Comparison of ENCODE assay signal across 8 cellular contexts in the genomic region with DNA sequence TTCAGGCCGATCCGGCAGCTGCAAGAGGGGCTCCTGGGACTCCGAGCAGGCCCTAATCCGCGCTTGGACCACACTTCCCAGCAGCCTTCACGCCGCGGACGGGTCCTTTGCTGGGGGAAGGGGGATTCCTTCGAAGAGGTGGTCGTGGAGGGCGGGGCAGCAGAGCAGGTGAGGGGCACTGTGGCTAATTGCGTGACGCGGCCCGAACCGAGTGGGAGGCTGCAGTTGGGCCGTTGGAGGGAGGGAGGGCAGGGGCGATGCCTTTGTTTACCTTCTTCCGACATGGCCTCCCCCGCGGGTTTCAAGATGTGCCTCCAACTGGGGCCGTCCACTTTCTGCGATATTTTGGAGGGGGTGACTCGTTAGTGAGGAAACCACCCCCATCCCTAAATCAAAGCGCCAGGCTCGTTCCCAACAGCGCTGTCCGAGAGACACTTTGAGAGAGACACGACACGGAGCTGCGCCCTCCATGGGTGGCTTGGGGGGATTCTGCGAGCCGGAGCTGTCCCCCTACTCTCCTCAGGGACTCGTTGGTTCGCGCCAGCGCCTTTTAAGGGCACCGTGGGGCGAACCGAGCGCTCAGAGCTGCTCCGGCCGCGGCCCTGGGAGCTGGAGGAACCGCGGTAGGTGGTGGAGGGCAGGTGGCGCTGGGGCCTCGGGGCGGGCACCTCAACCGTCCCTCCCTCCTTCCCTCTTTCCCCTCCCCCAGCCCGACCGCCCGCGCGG. TPM values are rescaled to one million over a fixed set of nuclear protein-coding genes. Genes with fewer than 3 reads are reported as not detected.
DNase-seq lines count a peak whose midpoint lies in the region; ATAC-seq and TF ChIP-seq lines count a peak whose summit lies in the region.

TSS of gene FAM53C (plus strand) at position 582 of the 726 bp plus-strand sequence. CDS start 3,070 bp downstream, outside the sequence.

- peak within 1 kb of the TSS; percentile 97 for H3K27ac Mint-ChIP-seq in activated CD4-positive, alpha-beta T cell treated with anti-CD3 and anti-CD28 coated beads for 36 hours
- H3K27ac Mint-ChIP-seq in chondrocyte (ENCODE audit: unreplicated experiment), result peak within 1 kb of the TSS; percentile 99

- H3K4me1 Mint-ChIP-seq in activated CD4-positive, alpha-beta T cell treated with anti-CD3 and anti-CD28 coated beads for 36 hours, result peaks cover 38% of the 10 kb centered on the region
- peaks cover 36% of the 10 kb centered on the region for H3K4me1 Mint-ChIP-seq in chondrocyte (ENCODE audit: low read depth)

- H3K9me3 Mint-ChIP-seq in activated CD4-positive, alpha-beta T cell treated with anti-CD3 and anti-CD28 coated beads for 36 hours (ENCODE audit: low read depth), result no peaks in the 10 kb centered on the region
- no peaks in the 10 kb centered on the region for H3K9me3 Mint-ChIP-seq in chondrocyte (ENCODE audit: low read depth)

- H3K4me3 Mint-ChIP-seq in activated CD4-positive, alpha-beta T cell treated with anti-CD3 and anti-CD28 coated beads for 36 hours, result peak within 1 kb of the TSS; percentile 84
- peak within 1 kb of the TSS; percentile 86 for H3K4me3 Mint-ChIP-seq in chondrocyte (ENCODE audit: unreplicated experiment)

- peak; percentile 12 for TF ChIP-seq CTCF in chondrocyte (IDR thresholded peaks at IDR 0.05)

- POLR2A ChIA-PET in activated CD4-positive, alpha-beta T cell treated with anti-CD3 and anti-CD28 coated beads for 36 hours (lab: Charles Lee), result interaction anchor here (0.6 to 3.6 kb wide), 8 partner anchors 9 to 205 kb away, joined by 3 to 73 read pairs (median 9); partner anchors contain the start of genes BRD8, EGR1, ETF1 and KDM3B

- CTCF ChIA-PET in activated CD4-positive, alpha-beta T cell treated with anti-CD3 and anti-CD28 coated beads for 36 hours (lab: Charles Lee), result interaction anchor here (0.6 to 14.1 kb wide), 3 partner anchors 10 to 156 kb away, joined by 3 to 308 read pairs (median 3); partner anchors contain the start of gene KDM3B

- DNase-seq in AG20443 (ENCODE audit: low spot score) (peak; percentile 91), NCI-H510A (lab: John Stamatoyannopoulos, UW) (peak; percentile 73), chondrocyte (ENCODE audit: low spot score) (peak; percentile 97), kidney tubule cell (ENCODE audit: low spot score) (peak; percentile 93)
- peak; percentile 95 for DNase-seq in activated CD4-positive, alpha-beta T cell treated with anti-CD3 and anti-CD28 coated beads for 36 hours
- peak; percentile 80 to 87 for DNase-seq in stimulated activated CD4-positive, alpha-beta T cell treated with anti-CD3 and anti-CD28 coated beads, Interleukin-1b, Interleukin-23, amount 100 ng/mL, for 1 hour (ENCODE audit: low read depth in 2 of 2)

- H3K27me3 Mint-ChIP-seq in activated CD4-positive, alpha-beta T cell treated with anti-CD3 and anti-CD28 coated beads for 36 hours, result no peaks in the 10 kb centered on the region
- no peaks in the 10 kb centered on the region for H3K27me3 Mint-ChIP-seq in chondrocyte (ENCODE audit: low read depth)

- ATAC-seq in GM19035 (IDR thresholded peaks at IDR 0.05; ENCODE audit: unreplicated experiment) (peak; percentile 76), HG03342 (IDR thresholded peaks at IDR 0.05; ENCODE audit: unreplicated experiment) (peak; percentile 85)
- peak; percentile 88 for ATAC-seq in activated CD4-positive, alpha-beta T cell treated with anti-CD3 and anti-CD28 coated beads for 36 hours

- intact Hi-C loops in activated CD4-positive, alpha-beta T cell treated with anti-CD3 and anti-CD28 coated beads for 36 hours (cut with DNase I, micrococcal nuclease), result loop anchor here (1.0 to 10.0 kb wide), 12 partner anchors 14 to 584 kb away; partner anchors contain the start of genes CDC23 (in 2 of the 2), ETF1 (in 2 of the 2), HNRNPA0 (in 2 of the 2) and KDM3B (in 2 of the 2)

- peaks cover 10% of the 10 kb centered on the region for H3K36me3 Mint-ChIP-seq in activated CD4-positive, alpha-beta T cell treated with anti-CD3 and anti-CD28 coated beads for 36 hours (ENCODE audit: low read depth)
- peaks cover 4% of the 10 kb centered on the region for H3K36me3 Mint-ChIP-seq in chondrocyte (ENCODE audit: low read depth)

RNA-seq across cellular contexts. Expression of gene FAM53C, which starts in this region (rescaled TPM):
- 10 to 100 TPM; 22.8 to 25.9 TPM for total RNA-seq in activated CD4-positive, alpha-beta T cell treated with anti-CD3 and anti-CD28 coated beads for 36 hours
- total RNA-seq in chondrocyte, result 34.3 to 34.8 TPM (median 34.7 TPM) in 3 replicates

Comparison
In these comparisons a context has a peak if more than half of its experiments do, and no peak if none do; other contexts are left out.
1. Peak in every context shown above with its lines: DNase-seq and ATAC-seq.